ENCODE assay signal across 1 cellular context in the genomic region with DNA sequence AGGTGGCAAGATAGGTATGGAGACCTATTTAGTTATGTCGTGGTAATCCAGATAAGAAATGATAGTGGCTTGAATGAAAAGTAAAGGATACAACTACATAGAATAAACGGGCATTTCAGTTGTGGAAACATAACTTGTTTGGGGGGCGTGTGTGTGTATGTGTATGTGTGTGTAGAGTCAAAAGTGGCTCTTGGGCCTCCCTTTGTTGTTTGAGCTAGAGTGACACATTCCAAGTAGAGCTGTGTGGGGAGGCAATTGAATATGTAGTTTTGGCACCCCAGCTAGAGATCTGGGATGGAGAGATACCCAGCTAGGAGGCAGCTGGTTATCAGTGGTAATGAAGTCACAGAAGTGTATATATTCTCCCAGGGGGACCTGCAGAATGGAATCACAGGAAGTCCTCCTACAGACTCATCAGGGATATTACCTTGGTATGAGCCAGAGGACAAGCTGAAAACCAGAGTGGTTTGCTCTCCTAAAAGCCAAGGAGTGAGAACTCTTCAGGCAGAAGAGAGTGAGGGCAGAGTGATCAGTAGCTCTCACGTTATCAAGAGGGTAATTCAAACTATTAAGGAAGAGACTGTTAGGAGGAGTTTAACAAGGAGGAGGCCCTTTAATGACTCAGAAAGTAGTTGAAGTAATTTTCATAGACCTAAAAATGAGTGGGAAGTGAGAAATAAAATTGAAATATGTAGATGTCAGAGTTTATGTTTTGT.
TF ChIP-seq lines count a peak whose summit lies in the region.

No MANE protein-coding gene starts in this region.

TF ChIP-seq in K562, 482 proteins besides CTCF, POLR2A, EP300 and RAD21 (continued from another document and continues in another):
- TF ChIP-seq RNF219 (CRISPR knock-in tag; IDR thresholded peaks at IDR 0.05): no peak
- 0 out of 2 replicates have a peak, but pooled peaks have one; percentile 40 for TF ChIP-seq ZNF212 (CRISPR knock-in tag; IDR thresholded peaks at IDR 0.05)
- no peak for TF ChIP-seq SAP30 (IDR thresholded peaks at IDR 0.05; ENCODE audit: borderline replicate concordance, insufficient read depth, low read depth, low read length, poor library complexity, severe bottlenecking)
- TF ChIP-seq AFF1 (IDR thresholded peaks at IDR 0.05; ENCODE audit: low read depth in 1 of 2, partially characterized antibody in 2 of 2): peak in 1 of 2 experiments; percentile 40
- TF ChIP-seq ZNF146 (CRISPR knock-in tag; IDR thresholded peaks at IDR 0.05; ENCODE audit: unreplicated experiment): no peak
- TF ChIP-seq BHLHE40 (IDR thresholded peaks at IDR 0.05; ENCODE audit: low read length): peak; percentile 66
- no peak for TF ChIP-seq ZNF253 (CRISPR knock-in tag; conservative IDR thresholded peaks at IDR 0.05)
- TF ChIP-seq ERF (CRISPR knock-in tag; IDR thresholded peaks at IDR 0.05): no peak
- no peak for TF ChIP-seq CHD1 (IDR thresholded peaks at IDR 0.05; ENCODE audit: low read length)
- TF ChIP-seq TCF3 (CRISPR knock-in tag; IDR thresholded peaks at IDR 0.05): peak; percentile 99
- TF ChIP-seq NR2C2 (CRISPR knock-in tag; IDR thresholded peaks at IDR 0.05): no peak
- TF ChIP-seq NR2C2 (tag; IDR thresholded peaks at IDR 0.05): no peak
- no peak for TF ChIP-seq SRSF9 (IDR thresholded peaks at IDR 0.05; ENCODE audit: borderline replicate concordance, low read depth, low read length)
- TF ChIP-seq TARDBP (IDR thresholded peaks at IDR 0.05): no peak
- no peak for TF ChIP-seq KLF10 (CRISPR knock-in tag; IDR thresholded peaks at IDR 0.05)
- no peak for TF ChIP-seq CHD2 (IDR thresholded peaks at IDR 0.05; ENCODE audit: low read depth, low read length)
- no peak for TF ChIP-seq ZC3H11A (IDR thresholded peaks at IDR 0.05; ENCODE audit: low read depth, low read length)
- TF ChIP-seq ELF4 (CRISPR knock-in tag; IDR thresholded peaks at IDR 0.05): no peak
- TF ChIP-seq CTBP1 (IDR thresholded peaks at IDR 0.05; ENCODE audit: borderline replicate concordance): peak; percentile 89
- TF ChIP-seq SMARCE1 (IDR thresholded peaks at IDR 0.05): peak; percentile 93
- no peak for TF ChIP-seq ZNF280A (IDR thresholded peaks at IDR 0.05; ENCODE audit: low read depth, partially characterized antibody)
- TF ChIP-seq, protein P1, sequence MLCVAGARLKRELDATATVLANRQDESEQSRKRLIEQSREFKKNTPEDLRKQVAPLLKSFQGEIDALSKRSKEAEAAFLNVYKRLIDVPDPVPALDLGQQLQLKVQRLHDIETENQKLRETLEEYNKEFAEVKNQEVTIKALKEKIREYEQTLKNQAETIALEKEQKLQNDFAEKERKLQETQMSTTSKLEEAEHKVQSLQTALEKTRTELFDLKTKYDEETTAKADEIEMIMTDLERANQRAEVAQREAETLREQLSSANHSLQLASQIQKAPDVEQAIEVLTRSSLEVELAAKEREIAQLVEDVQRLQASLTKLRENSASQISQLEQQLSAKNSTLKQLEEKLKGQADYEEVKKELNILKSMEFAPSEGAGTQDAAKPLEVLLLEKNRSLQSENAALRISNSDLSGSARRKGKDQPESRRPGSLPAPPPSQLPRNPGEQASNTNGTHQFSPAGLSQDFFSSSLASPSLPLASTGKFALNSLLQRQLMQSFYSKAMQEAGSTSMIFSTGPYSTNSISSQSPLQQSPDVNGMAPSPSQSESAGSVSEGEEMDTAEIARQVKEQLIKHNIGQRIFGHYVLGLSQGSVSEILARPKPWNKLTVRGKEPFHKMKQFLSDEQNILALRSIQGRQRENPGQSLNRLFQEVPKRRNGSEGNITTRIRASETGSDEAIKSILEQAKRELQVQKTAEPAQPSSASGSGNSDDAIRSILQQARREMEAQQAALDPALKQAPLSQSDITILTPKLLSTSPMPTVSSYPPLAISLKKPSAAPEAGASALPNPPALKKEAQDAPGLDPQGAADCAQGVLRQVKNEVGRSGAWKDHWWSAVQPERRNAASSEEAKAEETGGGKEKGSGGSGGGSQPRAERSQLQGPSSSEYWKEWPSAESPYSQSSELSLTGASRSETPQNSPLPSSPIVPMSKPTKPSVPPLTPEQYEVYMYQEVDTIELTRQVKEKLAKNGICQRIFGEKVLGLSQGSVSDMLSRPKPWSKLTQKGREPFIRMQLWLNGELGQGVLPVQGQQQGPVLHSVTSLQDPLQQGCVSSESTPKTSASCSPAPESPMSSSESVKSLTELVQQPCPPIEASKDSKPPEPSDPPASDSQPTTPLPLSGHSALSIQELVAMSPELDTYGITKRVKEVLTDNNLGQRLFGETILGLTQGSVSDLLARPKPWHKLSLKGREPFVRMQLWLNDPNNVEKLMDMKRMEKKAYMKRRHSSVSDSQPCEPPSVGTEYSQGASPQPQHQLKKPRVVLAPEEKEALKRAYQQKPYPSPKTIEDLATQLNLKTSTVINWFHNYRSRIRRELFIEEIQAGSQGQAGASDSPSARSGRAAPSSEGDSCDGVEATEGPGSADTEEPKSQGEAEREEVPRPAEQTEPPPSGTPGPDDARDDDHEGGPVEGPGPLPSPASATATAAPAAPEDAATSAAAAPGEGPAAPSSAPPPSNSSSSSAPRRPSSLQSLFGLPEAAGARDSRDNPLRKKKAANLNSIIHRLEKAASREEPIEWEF (CRISPR knock-in tag; IDR thresholded peaks at IDR 0.05): no peak
- peak; percentile 47 for TF ChIP-seq EP400 (IDR thresholded peaks at IDR 0.05)
- TF ChIP-seq LEF1 (IDR thresholded peaks at IDR 0.05): peak; percentile 94
- TF ChIP-seq, protein P2, sequence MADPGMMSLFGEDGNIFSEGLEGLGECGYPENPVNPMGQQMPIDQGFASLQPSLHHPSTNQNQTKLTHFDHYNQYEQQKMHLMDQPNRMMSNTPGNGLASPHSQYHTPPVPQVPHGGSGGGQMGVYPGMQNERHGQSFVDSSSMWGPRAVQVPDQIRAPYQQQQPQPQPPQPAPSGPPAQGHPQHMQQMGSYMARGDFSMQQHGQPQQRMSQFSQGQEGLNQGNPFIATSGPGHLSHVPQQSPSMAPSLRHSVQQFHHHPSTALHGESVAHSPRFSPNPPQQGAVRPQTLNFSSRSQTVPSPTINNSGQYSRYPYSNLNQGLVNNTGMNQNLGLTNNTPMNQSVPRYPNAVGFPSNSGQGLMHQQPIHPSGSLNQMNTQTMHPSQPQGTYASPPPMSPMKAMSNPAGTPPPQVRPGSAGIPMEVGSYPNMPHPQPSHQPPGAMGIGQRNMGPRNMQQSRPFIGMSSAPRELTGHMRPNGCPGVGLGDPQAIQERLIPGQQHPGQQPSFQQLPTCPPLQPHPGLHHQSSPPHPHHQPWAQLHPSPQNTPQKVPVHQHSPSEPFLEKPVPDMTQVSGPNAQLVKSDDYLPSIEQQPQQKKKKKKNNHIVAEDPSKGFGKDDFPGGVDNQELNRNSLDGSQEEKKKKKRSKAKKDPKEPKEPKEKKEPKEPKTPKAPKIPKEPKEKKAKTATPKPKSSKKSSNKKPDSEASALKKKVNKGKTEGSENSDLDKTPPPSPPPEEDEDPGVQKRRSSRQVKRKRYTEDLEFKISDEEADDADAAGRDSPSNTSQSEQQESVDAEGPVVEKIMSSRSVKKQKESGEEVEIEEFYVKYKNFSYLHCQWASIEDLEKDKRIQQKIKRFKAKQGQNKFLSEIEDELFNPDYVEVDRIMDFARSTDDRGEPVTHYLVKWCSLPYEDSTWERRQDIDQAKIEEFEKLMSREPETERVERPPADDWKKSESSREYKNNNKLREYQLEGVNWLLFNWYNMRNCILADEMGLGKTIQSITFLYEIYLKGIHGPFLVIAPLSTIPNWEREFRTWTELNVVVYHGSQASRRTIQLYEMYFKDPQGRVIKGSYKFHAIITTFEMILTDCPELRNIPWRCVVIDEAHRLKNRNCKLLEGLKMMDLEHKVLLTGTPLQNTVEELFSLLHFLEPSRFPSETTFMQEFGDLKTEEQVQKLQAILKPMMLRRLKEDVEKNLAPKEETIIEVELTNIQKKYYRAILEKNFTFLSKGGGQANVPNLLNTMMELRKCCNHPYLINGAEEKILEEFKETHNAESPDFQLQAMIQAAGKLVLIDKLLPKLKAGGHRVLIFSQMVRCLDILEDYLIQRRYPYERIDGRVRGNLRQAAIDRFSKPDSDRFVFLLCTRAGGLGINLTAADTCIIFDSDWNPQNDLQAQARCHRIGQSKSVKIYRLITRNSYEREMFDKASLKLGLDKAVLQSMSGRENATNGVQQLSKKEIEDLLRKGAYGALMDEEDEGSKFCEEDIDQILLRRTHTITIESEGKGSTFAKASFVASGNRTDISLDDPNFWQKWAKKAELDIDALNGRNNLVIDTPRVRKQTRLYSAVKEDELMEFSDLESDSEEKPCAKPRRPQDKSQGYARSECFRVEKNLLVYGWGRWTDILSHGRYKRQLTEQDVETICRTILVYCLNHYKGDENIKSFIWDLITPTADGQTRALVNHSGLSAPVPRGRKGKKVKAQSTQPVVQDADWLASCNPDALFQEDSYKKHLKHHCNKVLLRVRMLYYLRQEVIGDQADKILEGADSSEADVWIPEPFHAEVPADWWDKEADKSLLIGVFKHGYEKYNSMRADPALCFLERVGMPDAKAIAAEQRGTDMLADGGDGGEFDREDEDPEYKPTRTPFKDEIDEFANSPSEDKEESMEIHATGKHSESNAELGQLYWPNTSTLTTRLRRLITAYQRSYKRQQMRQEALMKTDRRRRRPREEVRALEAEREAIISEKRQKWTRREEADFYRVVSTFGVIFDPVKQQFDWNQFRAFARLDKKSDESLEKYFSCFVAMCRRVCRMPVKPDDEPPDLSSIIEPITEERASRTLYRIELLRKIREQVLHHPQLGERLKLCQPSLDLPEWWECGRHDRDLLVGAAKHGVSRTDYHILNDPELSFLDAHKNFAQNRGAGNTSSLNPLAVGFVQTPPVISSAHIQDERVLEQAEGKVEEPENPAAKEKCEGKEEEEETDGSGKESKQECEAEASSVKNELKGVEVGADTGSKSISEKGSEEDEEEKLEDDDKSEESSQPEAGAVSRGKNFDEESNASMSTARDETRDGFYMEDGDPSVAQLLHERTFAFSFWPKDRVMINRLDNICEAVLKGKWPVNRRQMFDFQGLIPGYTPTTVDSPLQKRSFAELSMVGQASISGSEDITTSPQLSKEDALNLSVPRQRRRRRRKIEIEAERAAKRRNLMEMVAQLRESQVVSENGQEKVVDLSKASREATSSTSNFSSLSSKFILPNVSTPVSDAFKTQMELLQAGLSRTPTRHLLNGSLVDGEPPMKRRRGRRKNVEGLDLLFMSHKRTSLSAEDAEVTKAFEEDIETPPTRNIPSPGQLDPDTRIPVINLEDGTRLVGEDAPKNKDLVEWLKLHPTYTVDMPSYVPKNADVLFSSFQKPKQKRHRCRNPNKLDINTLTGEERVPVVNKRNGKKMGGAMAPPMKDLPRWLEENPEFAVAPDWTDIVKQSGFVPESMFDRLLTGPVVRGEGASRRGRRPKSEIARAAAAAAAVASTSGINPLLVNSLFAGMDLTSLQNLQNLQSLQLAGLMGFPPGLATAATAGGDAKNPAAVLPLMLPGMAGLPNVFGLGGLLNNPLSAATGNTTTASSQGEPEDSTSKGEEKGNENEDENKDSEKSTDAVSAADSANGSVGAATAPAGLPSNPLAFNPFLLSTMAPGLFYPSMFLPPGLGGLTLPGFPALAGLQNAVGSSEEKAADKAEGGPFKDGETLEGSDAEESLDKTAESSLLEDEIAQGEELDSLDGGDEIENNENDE (IDR thresholded peaks at IDR 0.05; ENCODE audit: low read depth, low read length): no peak
- TF ChIP-seq PCBP2 (IDR thresholded peaks at IDR 0.05; ENCODE audit: low read depth, low read length, poor library complexity, severe bottlenecking): no peak
- TF ChIP-seq POLR2B (IDR thresholded peaks at IDR 0.05; ENCODE audit: low read depth, partially characterized antibody): no peak
- TF ChIP-seq ETV6 (IDR thresholded peaks at IDR 0.05; ENCODE audit: borderline replicate concordance in 1 of 2, low read depth in 2 of 2, low read length in 1 of 2): no peak
- no peak for TF ChIP-seq ETV6 (CRISPR knock-in tag; IDR thresholded peaks at IDR 0.05; ENCODE audit: borderline replicate concordance)
- TF ChIP-seq DNMT1 (IDR thresholded peaks at IDR 0.05): no peak; the same call in 1 of the 2 replicates
